In genomic region chr2:171128461-171128860, GRCh38 we compare ENCODE assay signal across 1 cellular context.
TF ChIP-seq lines count a peak whose summit lies in the region.

No MANE protein-coding gene starts in this region.

TF ChIP-seq in GM12878, 131 proteins besides CTCF, POLR2A, EP300 and RAD21 (continued from another document):
- no peak for TF ChIP-seq BCLAF1 (IDR thresholded peaks at IDR 0.05)
- no peak for TF ChIP-seq ZZZ3 (IDR thresholded peaks at IDR 0.05; ENCODE audit: control insufficient read depth, insufficient read length, low read depth)
- no peak for TF ChIP-seq SP1 (IDR thresholded peaks at IDR 0.05; ENCODE audit: low read depth, low read length)
TF ChIP-seq in GM12878: peak in this region for 0.
